1 cellular context compared by ENCODE assay signal in the genomic region with DNA sequence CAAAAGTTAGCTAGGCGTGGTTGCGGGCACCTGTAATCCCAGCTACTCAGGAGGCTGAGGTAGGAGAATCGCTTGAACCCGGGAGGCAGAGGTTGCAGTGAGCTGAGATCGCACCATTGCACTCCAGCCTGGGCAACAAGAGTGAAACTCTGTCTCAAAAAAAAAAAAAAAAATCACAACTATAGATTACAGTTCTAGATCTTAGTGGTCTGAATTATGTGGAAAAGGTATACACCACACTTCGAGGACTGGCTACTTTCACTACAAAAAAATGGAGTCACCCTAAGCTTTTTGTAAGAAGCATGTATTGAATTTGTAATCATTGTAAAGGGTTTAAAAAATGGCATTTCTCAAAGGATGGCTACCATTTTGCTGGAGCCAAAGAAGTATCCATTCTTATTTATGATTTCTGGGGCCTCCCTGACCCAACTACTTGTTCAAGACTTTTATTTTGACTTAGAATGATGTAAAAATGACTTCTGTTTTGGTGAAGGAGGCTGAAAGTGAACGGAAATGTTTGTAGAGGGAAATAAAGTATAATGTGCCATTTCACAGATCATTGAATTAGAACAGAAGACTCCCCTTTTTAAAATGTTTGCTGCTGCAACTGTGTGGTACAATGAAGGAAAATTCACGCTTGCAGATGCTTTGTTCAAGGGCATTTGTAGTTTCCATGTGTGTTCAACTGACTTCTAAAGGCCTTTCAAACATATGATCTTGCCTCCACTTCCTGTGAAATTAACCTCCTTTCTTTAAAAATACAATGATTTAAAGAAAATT.
TF ChIP-seq lines count a peak whose summit lies in the region.

No MANE protein-coding gene starts in this region.

TF ChIP-seq in GM12878, 131 proteins besides CTCF, POLR2A, EP300 and RAD21:
- TF ChIP-seq, protein P1, sequence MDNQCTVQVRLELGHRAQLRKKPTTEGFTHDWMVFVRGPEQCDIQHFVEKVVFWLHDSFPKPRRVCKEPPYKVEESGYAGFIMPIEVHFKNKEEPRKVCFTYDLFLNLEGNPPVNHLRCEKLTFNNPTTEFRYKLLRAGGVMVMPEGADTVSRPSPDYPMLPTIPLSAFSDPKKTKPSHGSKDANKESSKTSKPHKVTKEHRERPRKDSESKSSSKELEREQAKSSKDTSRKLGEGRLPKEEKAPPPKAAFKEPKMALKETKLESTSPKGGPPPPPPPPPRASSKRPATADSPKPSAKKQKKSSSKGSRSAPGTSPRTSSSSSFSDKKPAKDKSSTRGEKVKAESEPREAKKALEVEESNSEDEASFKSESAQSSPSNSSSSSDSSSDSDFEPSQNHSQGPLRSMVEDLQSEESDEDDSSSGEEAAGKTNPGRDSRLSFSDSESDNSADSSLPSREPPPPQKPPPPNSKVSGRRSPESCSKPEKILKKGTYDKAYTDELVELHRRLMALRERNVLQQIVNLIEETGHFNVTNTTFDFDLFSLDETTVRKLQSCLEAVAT (IDR thresholded peaks at IDR 0.05): peak; percentile 70; the same call in 1 of the 2 replicates
- no peak for TF ChIP-seq FOS (IDR thresholded peaks at IDR 0.05; ENCODE audit: borderline replicate concordance, extremely low read depth, insufficient read length)
- no peak for TF ChIP-seq PAX8 (IDR thresholded peaks at IDR 0.05)
- 0 out of 2 replicates have a peak, but pooled peaks have one; percentile 41 for TF ChIP-seq HDGF (IDR thresholded peaks at IDR 0.05)
TF ChIP-seq in GM12878: peak in this region for 2.
